ENCODE assay signal across 13 cellular contexts in genomic region chr10:91944880-91945630, GRCh38. TPM values are rescaled to one million over a fixed set of nuclear protein-coding genes. Genes with fewer than 3 reads are reported as not detected.
DNase-seq lines count a peak whose midpoint lies in the region; ATAC-seq and TF ChIP-seq lines count a peak whose summit lies in the region.
"Had no signal": no experiment of that assay in that cellular context is flagged by ENCODE, and none has a peak within 500 bp of the region (broad histone marks: within the 10 kb centered on the region; RNA-seq: fewer than 3 reads in every experiment).

No MANE protein-coding gene starts in this region.

- peak overlapping the region; percentile 65 for H3K4me3 Mint-ChIP-seq in activated CD8-positive, alpha-beta memory T cell treated with anti-CD3 and anti-CD28 coated beads, Interleukin-2, amount 10 ng/mL, durations not matched to agents 7 days and 5 days
- H3K4me3 Mint-ChIP-seq in activated T-helper 2 cell treated with anti-CD3 and anti-CD28 coated beads, Interferon-gamma antibody, Interleukin-2, Interleukin-4, amounts not matched to agents 10 μg/mL and 5 μg/mL and 100 μg/mL, durations not matched to agents 14 hours and 24 hours and 36 hours (ENCODE audit: low read depth), result peak overlapping the region; percentile 55
- H3K4me3 Mint-ChIP-seq in immature natural killer cell, result no peak overlapping the region

- peak overlapping the region; percentile 90 for H3K27ac Mint-ChIP-seq in activated CD8-positive, alpha-beta memory T cell treated with anti-CD3 and anti-CD28 coated beads, Interleukin-2, amount 10 ng/mL, durations not matched to agents 7 days and 5 days
- peak overlapping the region; percentile 78 for H3K27ac Mint-ChIP-seq in activated T-helper 2 cell treated with anti-CD3 and anti-CD28 coated beads, Interferon-gamma antibody, Interleukin-2, Interleukin-4, amounts not matched to agents 10 μg/mL and 5 μg/mL and 100 μg/mL, durations not matched to agents 14 hours and 24 hours and 36 hours
- H3K27ac Mint-ChIP-seq in immature natural killer cell, result peak overlapping the region in 2 of 6 donors; percentile 44 to 87

- TF ChIP-seq CTCF in coronary artery (IDR thresholded peaks at IDR 0.05), result no peak

- peak; percentile 51 for DNase-seq in activated CD8-positive, alpha-beta memory T cell treated with anti-CD3 and anti-CD28 coated beads, Interleukin-2, amount 10 ng/mL, durations not matched to agents 7 days and 5 days
- DNase-seq in activated CD8-positive, alpha-beta memory T cell treated with anti-CD3 and anti-CD28 coated beads, Interleukin-2, amount 50 U/mL, for 48 hours, result no peak
- no peak for DNase-seq in activated T-helper 2 cell treated with anti-CD3 and anti-CD28 coated beads, Interferon-gamma antibody, Interleukin-2, Interleukin-4, amounts not matched to agents 10 μg/mL and 5 μg/mL and 100 μg/mL, durations not matched to agents 14 hours and 24 hours and 36 hours (ENCODE audit: low spot score)
- DNase-seq in stimulated activated CD8-positive, alpha-beta memory T cell treated with anti-CD3 and anti-CD28 coated beads, Interleukin-4, amount 100 ng/mL, for 48 hours, result peak; percentile 35
- DNase-seq in immature natural killer cell (no peak), coronary artery (ENCODE audit: low spot score) (no peak)
- DNase-seq: aorta, glutamatergic neuron, naive B cell, NCI-H2029 treated with DMSO at 0.1 percent for 48 hours, SW 1271 had no signal

- no peaks in the 10 kb centered on the region for H3K9me3 Mint-ChIP-seq in activated CD8-positive, alpha-beta memory T cell treated with anti-CD3 and anti-CD28 coated beads, Interleukin-2, amount 10 ng/mL, durations not matched to agents 7 days and 5 days (ENCODE audit: low read depth)
- no peaks in the 10 kb centered on the region for H3K9me3 Mint-ChIP-seq in activated T-helper 2 cell treated with anti-CD3 and anti-CD28 coated beads, Interferon-gamma antibody, Interleukin-2, Interleukin-4, amounts not matched to agents 10 μg/mL and 5 μg/mL and 100 μg/mL, durations not matched to agents 14 hours and 24 hours and 36 hours
- H3K9me3 Mint-ChIP-seq in immature natural killer cell, result no peaks in the 10 kb centered on the region
- H3K9me3 Mint-ChIP-seq: naive B cell had no signal

- H3K27ac ChIP-seq in coronary artery, result no peak overlapping the region

- peak; percentile 95 for ATAC-seq in activated CD8-positive, alpha-beta memory T cell treated with anti-CD3 and anti-CD28 coated beads, Interleukin-2, amount 10 ng/mL, durations not matched to agents 7 days and 5 days
- ATAC-seq in HG02973 (IDR thresholded peaks at IDR 0.05; ENCODE audit: unreplicated experiment) (peak; percentile 71), HG02840 (IDR thresholded peaks at IDR 0.05; ENCODE audit: low FRiP score, unreplicated experiment) (no peak)

- intact Hi-C loops in activated T-helper 2 cell treated with anti-CD3 and anti-CD28 coated beads, Interferon-gamma antibody, Interleukin-2, Interleukin-4, amounts not matched to agents 10 μg/mL and 5 μg/mL and 100 μg/mL, durations not matched to agents 14 hours and 24 hours and 36 hours (cut with micrococcal nuclease), result loop anchor here (1.0 to 10.0 kb wide), 7 partner anchors 18 to 350 kb away; partner anchors contain the start of genes CPEB3, FGFBP3 and MARCHF5

- no peak overlapping the region for H3K4me3 ChIP-seq in coronary artery

- no peaks in the 10 kb centered on the region for H3K27me3 Mint-ChIP-seq in activated CD8-positive, alpha-beta memory T cell treated with anti-CD3 and anti-CD28 coated beads, Interleukin-2, amount 10 ng/mL, durations not matched to agents 7 days and 5 days
- H3K27me3 Mint-ChIP-seq in activated T-helper 2 cell treated with anti-CD3 and anti-CD28 coated beads, Interferon-gamma antibody, Interleukin-2, Interleukin-4, amounts not matched to agents 10 μg/mL and 5 μg/mL and 100 μg/mL, durations not matched to agents 14 hours and 24 hours and 36 hours (ENCODE audit: low read depth), result no peaks in the 10 kb centered on the region
- peaks cover 0 to 2% (median 0%) of the 10 kb centered on the region in 3 donors for H3K27me3 Mint-ChIP-seq in immature natural killer cell (ENCODE audit: low read depth in 3 of 3)
- H3K27me3 Mint-ChIP-seq: naive B cell had no signal

- peaks cover 44% of the 10 kb centered on the region for H3K36me3 Mint-ChIP-seq in activated CD8-positive, alpha-beta memory T cell treated with anti-CD3 and anti-CD28 coated beads, Interleukin-2, amount 10 ng/mL, durations not matched to agents 7 days and 5 days
- H3K36me3 Mint-ChIP-seq in activated T-helper 2 cell treated with anti-CD3 and anti-CD28 coated beads, Interferon-gamma antibody, Interleukin-2, Interleukin-4, amounts not matched to agents 10 μg/mL and 5 μg/mL and 100 μg/mL, durations not matched to agents 14 hours and 24 hours and 36 hours (ENCODE audit: low read depth), result peaks cover 65% of the 10 kb centered on the region
- peaks cover 0 to 10% (median 3%) of the 10 kb centered on the region in 3 donors for H3K36me3 Mint-ChIP-seq in immature natural killer cell

- CTCF ChIA-PET in activated CD8-positive, alpha-beta memory T cell treated with anti-CD3 and anti-CD28 coated beads, Interleukin-2, amount 10 ng/mL, durations not matched to agents 7 days and 5 days (lab: Charles Lee), result no interaction called here

- H3K4me1 Mint-ChIP-seq in activated CD8-positive, alpha-beta memory T cell treated with anti-CD3 and anti-CD28 coated beads, Interleukin-2, amount 10 ng/mL, durations not matched to agents 7 days and 5 days, result peaks cover 32% of the 10 kb centered on the region
- H3K4me1 Mint-ChIP-seq in activated T-helper 2 cell treated with anti-CD3 and anti-CD28 coated beads, Interferon-gamma antibody, Interleukin-2, Interleukin-4, amounts not matched to agents 10 μg/mL and 5 μg/mL and 100 μg/mL, durations not matched to agents 14 hours and 24 hours and 36 hours (ENCODE audit: low read depth), result peaks cover 26% of the 10 kb centered on the region
- peaks cover 2 to 13% of the 10 kb centered on the region in 2 donors for H3K4me1 Mint-ChIP-seq in immature natural killer cell

RNA-seq across cellular contexts. Expression of gene BTAF1, which starts 21.5 kb away (rescaled TPM):
- total RNA-seq in activated CD8-positive, alpha-beta memory T cell treated with anti-CD3 and anti-CD28 coated beads, Interleukin-2, amount 10 ng/mL, durations not matched to agents 7 days and 5 days, result 10 to 100 TPM; 43.4 to 61.6 TPM
- 66.0 and 68.2 TPM in 2 replicates for total RNA-seq in activated T-helper 2 cell treated with anti-CD3 and anti-CD28 coated beads, Interferon-gamma antibody, Interleukin-2, Interleukin-4, amounts not matched to agents 10 μg/mL and 5 μg/mL and 100 μg/mL, durations not matched to agents 14 hours and 24 hours and 36 hours
- polyA plus RNA-seq in immature natural killer cell, result 10 to 100 TPM in 1 of 3 donors, 1 to 10 TPM in 2; 2.9 to 12.8 (median 4.7) TPM

RNA-seq across cellular contexts. Expression of gene FGFBP3, which starts 35.8 kb away (rescaled TPM):
- 1 to 10 TPM; 1.5 to 1.9 TPM for total RNA-seq in activated CD8-positive, alpha-beta memory T cell treated with anti-CD3 and anti-CD28 coated beads, Interleukin-2, amount 10 ng/mL, durations not matched to agents 7 days and 5 days
- 1.8 and 2.4 TPM in 2 replicates for total RNA-seq in activated T-helper 2 cell treated with anti-CD3 and anti-CD28 coated beads, Interferon-gamma antibody, Interleukin-2, Interleukin-4, amounts not matched to agents 10 μg/mL and 5 μg/mL and 100 μg/mL, durations not matched to agents 14 hours and 24 hours and 36 hours
- polyA plus RNA-seq in immature natural killer cell, result 1 to 10 TPM in 2 of 3 donors, under 1 TPM in 1; 0.48 to 3.1 (median 3.1) TPM

Comparison
In these comparisons a context has a peak if more than half of its experiments do, and no peak if none do; other contexts are left out.
1. DNase-seq: peak in activated CD8-positive, alpha-beta memory T cell treated with anti-CD3 and anti-CD28 coated beads, Interleukin-2, amount 10 ng/mL, durations not matched to agents 7 days and 5 days (single experiment) and stimulated activated CD8-positive, alpha-beta memory T cell treated with anti-CD3 and anti-CD28 coated beads, Interleukin-4, amount 100 ng/mL, for 48 hours (single experiment); none in activated CD8-positive, alpha-beta memory T cell treated with anti-CD3 and anti-CD28 coated beads, Interleukin-2, amount 50 U/mL, for 48 hours (single experiment), activated T-helper 2 cell treated with anti-CD3 and anti-CD28 coated beads, Interferon-gamma antibody, Interleukin-2, Interleukin-4, amounts not matched to agents 10 μg/mL and 5 μg/mL and 100 μg/mL, durations not matched to agents 14 hours and 24 hours and 36 hours (single experiment), immature natural killer cell (0 of 3) and coronary artery (single experiment).
2. H3K4me3 Mint-ChIP-seq: peak in activated CD8-positive, alpha-beta memory T cell treated with anti-CD3 and anti-CD28 coated beads, Interleukin-2, amount 10 ng/mL, durations not matched to agents 7 days and 5 days (single experiment) and activated T-helper 2 cell treated with anti-CD3 and anti-CD28 coated beads, Interferon-gamma antibody, Interleukin-2, Interleukin-4, amounts not matched to agents 10 μg/mL and 5 μg/mL and 100 μg/mL, durations not matched to agents 14 hours and 24 hours and 36 hours (single experiment); none in immature natural killer cell (0 of 5).